Comparison of ENCODE assay signal across 8 cellular contexts in genomic region chr1:243354511-243355153, GRCh38.
DNase-seq lines count a peak whose midpoint lies in the region; ATAC-seq lines count a peak whose summit lies in the region.

No MANE protein-coding gene starts in this region.

- peaks cover 8% of the 10 kb centered on the region for H3K4me1 Mint-ChIP-seq in stimulated activated memory B cell treated with anti-CD40 and anti-IgM and Interleukin-4, amounts not matched to agents 10 μg/mL and 1 μg/mL and 100 μg/mL, for 72 hours

- peak overlapping the region; percentile 18 to 53 for H3K27ac Mint-ChIP-seq in activated naive CD4-positive, alpha-beta T cell treated with anti-CD3 and anti-CD28 coated beads, Interleukin-2, amount 50 U/mL, for 72 hours
- H3K27ac Mint-ChIP-seq in stimulated activated memory B cell treated with anti-CD40 and anti-IgM and Interleukin-4, amounts not matched to agents 10 μg/mL and 1 μg/mL and 100 μg/mL, for 72 hours: no peak overlapping the region

- no peak for DNase-seq in activated naive CD4-positive, alpha-beta T cell treated with anti-CD3 and anti-CD28 coated beads, Interleukin-2, amount 50 U/mL, for 72 hours (ENCODE audit: low spot score in 2 of 2)
- DNase-seq in activated naive CD4-positive, alpha-beta T cell treated with Interleukin-2 at 50 U/mL for 16 hours: no peak
- DNase-seq in effector memory CD4-positive, alpha-beta T cell: no peak
- DNase-seq in NCI-H1105 treated with DMSO at 0.1 percent for 48 hours (lab: John Stamatoyannopoulos, UW) (no peak), NCI-H345 (lab: John Stamatoyannopoulos, UW) (no peak)

- no peaks in the 10 kb centered on the region for H3K27me3 ChIP-seq in effector memory CD4-positive, alpha-beta T cell (replicated peaks; ENCODE audit: control insufficient read depth, insufficient read depth, low read length, poor library complexity, severe bottlenecking)
- no peaks in the 10 kb centered on the region for H3K27me3 ChIP-seq in skeletal muscle tissue (ENCODE audit: control insufficient read depth in 3 of 3, insufficient read depth in 3 of 3, low read length in 3 of 3)

- no peaks in the 10 kb centered on the region for H3K27me3 Mint-ChIP-seq in stimulated activated memory B cell treated with anti-CD40 and anti-IgM and Interleukin-4, amounts not matched to agents 10 μg/mL and 1 μg/mL and 100 μg/mL, for 72 hours

- H3K9ac ChIP-seq in skeletal muscle tissue (ENCODE audit: low read depth in 1 of 3, low read length in 3 of 3): peak overlapping the region in 1 of 3 donors; percentile 33

- H3K4me3 ChIP-seq in effector memory CD4-positive, alpha-beta T cell (ENCODE audit: insufficient read depth, low read depth, low read length, poor library complexity, severe bottlenecking): peak overlapping the region; percentile 10
- peak overlapping the region in 2 of 3 donors; percentile 3 to 62 for H3K4me3 ChIP-seq in skeletal muscle tissue (ENCODE audit: low read length in 3 of 3)

- no peaks in the 10 kb centered on the region for H3K9me3 ChIP-seq in effector memory CD4-positive, alpha-beta T cell (ENCODE audit: control insufficient read depth, low read length)
- H3K9me3 ChIP-seq in skeletal muscle tissue (ENCODE audit: control insufficient read depth in 3 of 3, low read length in 3 of 3): no peaks in the 10 kb centered on the region

- no peaks in the 10 kb centered on the region for H3K9me3 Mint-ChIP-seq in activated naive CD4-positive, alpha-beta T cell treated with anti-CD3 and anti-CD28 coated beads, Interleukin-2, amount 50 U/mL, for 72 hours
- H3K9me3 Mint-ChIP-seq in stimulated activated memory B cell treated with anti-CD40 and anti-IgM and Interleukin-4, amounts not matched to agents 10 μg/mL and 1 μg/mL and 100 μg/mL, for 72 hours: peaks cover 2% of the 10 kb centered on the region

- no peak overlapping the region for H3K27ac ChIP-seq in effector memory CD4-positive, alpha-beta T cell (ENCODE audit: insufficient read depth, low read length, poor library complexity, severe bottlenecking)
- H3K27ac ChIP-seq in skeletal muscle tissue (ENCODE audit: low read depth, low read length): no peak overlapping the region

- no peak overlapping the region for H3K4me3 Mint-ChIP-seq in stimulated activated memory B cell treated with anti-CD40 and anti-IgM and Interleukin-4, amounts not matched to agents 10 μg/mL and 1 μg/mL and 100 μg/mL, for 72 hours

- peak; percentile 61 to 76 for ATAC-seq in activated naive CD4-positive, alpha-beta T cell treated with anti-CD3 and anti-CD28 coated beads, Interleukin-2, amount 50 U/mL, for 72 hours
- peak; percentile 75 for ATAC-seq in HG03196 (IDR thresholded peaks at IDR 0.05; ENCODE audit: unreplicated experiment)
- ATAC-seq in stimulated activated memory B cell treated with anti-CD40 and anti-IgM and Interleukin-4, amounts not matched to agents 10 μg/mL and 1 μg/mL and 100 μg/mL, for 72 hours: no peak

- H3K36me3 ChIP-seq in effector memory CD4-positive, alpha-beta T cell (ENCODE audit: control insufficient read depth, insufficient read depth, low read length): no peaks in the 10 kb centered on the region
- H3K36me3 ChIP-seq in skeletal muscle tissue (ENCODE audit: control insufficient read depth in 3 of 3, insufficient read depth in 3 of 3, low read length in 3 of 3): peaks cover 4 to 12% (median 6%) of the 10 kb centered on the region in 3 donors

- no peaks in the 10 kb centered on the region for H3K4me1 ChIP-seq in effector memory CD4-positive, alpha-beta T cell (ENCODE audit: control insufficient read depth, insufficient read depth, low read length, poor library complexity, severe bottlenecking)
- H3K4me1 ChIP-seq in skeletal muscle tissue (ENCODE audit: control insufficient read depth in 3 of 3, insufficient read depth in 3 of 3, low read length in 3 of 3): no peaks in the 10 kb centered on the region

- peaks cover 0 to 11% of the 10 kb centered on the region in 2 donors for H3K36me3 Mint-ChIP-seq in activated naive CD4-positive, alpha-beta T cell treated with anti-CD3 and anti-CD28 coated beads, Interleukin-2, amount 50 U/mL, for 72 hours
- peaks cover 40% of the 10 kb centered on the region for H3K36me3 Mint-ChIP-seq in stimulated activated memory B cell treated with anti-CD40 and anti-IgM and Interleukin-4, amounts not matched to agents 10 μg/mL and 1 μg/mL and 100 μg/mL, for 72 hours
